ENCODE assay signal across 13 cellular contexts in the genomic region with DNA sequence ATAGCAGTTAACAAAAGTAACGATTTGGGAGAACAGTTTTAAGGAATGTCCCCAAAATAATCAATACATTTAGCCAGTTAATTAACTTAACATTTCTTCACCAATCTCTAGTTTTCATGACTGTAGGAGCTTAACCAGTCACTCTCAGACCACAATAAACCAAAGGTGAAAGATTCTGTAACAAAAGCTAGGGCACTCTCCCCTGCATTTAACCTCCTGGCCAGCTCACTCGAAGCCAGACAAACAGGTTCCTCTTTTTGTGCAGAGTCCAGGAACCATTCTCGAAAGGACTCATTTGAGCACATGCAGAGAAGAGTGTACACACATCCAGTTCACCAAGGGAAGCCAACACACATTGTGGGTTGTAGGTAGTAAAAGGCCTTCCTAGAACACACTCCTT. TPM values are rescaled to one million over a fixed set of nuclear protein-coding genes. Genes with fewer than 3 reads are reported as not detected.
DNase-seq lines count a peak whose midpoint lies in the region; ATAC-seq lines count a peak whose summit lies in the region.
"Had no signal": no experiment of that assay in that cellular context is flagged by ENCODE, and none has a peak within 500 bp of the region (broad histone marks: within the 10 kb centered on the region; RNA-seq: fewer than 3 reads in every experiment).

No MANE protein-coding gene starts in this region.

- H3K4me3 Mint-ChIP-seq in activated naive CD8-positive, alpha-beta T cell treated with anti-CD3 and anti-CD28 coated beads, Interleukin-2, amount 10 ng/mL, durations not matched to agents 7 days and 5 days, result peak overlapping the region; percentile 85

- H3K27me3 ChIP-seq in BLaER1 treated with 17β-estradiol and CSF1 and Interleukin-3, amounts not matched to agents 10 nM and 100 nM, result no peaks in the 10 kb centered on the region
- H3K27me3 ChIP-seq: left lung had no signal

- peak overlapping the region; percentile 23 for H3K27ac Mint-ChIP-seq in activated naive CD8-positive, alpha-beta T cell treated with anti-CD3 and anti-CD28 coated beads, Interleukin-2, amount 10 ng/mL, durations not matched to agents 7 days and 5 days

- no peaks in the 10 kb centered on the region for H3K27me3 Mint-ChIP-seq in activated naive CD8-positive, alpha-beta T cell treated with anti-CD3 and anti-CD28 coated beads, Interleukin-2, amount 10 ng/mL, durations not matched to agents 7 days and 5 days

- peaks cover 64% of the 10 kb centered on the region for H3K4me1 Mint-ChIP-seq in activated naive CD8-positive, alpha-beta T cell treated with anti-CD3 and anti-CD28 coated beads, Interleukin-2, amount 10 ng/mL, durations not matched to agents 7 days and 5 days

- peak; percentile 60 for ATAC-seq in GM18519 (IDR thresholded peaks at IDR 0.05; ENCODE audit: low FRiP score, unreplicated experiment)
- peak; percentile 35 for ATAC-seq in activated naive CD8-positive, alpha-beta T cell treated with anti-CD3 and anti-CD28 coated beads, Interleukin-2, amount 10 ng/mL, durations not matched to agents 7 days and 5 days (ENCODE audit: low read depth)
- ATAC-seq in HG02970 (IDR thresholded peaks at IDR 0.05; ENCODE audit: low FRiP score, unreplicated experiment), result no peak
- no peak for ATAC-seq in GM21515 (IDR thresholded peaks at IDR 0.05; ENCODE audit: unreplicated experiment)
- ATAC-seq: left lung had no signal

- peak overlapping the region; percentile 81 to 97 (median 93) for H3K4me2 ChIP-seq in BLaER1 treated with 17β-estradiol and CSF1 and Interleukin-3, amounts not matched to agents 10 nM and 100 nM

- peaks cover 65% of the 10 kb centered on the region for H3K36me3 Mint-ChIP-seq in activated naive CD8-positive, alpha-beta T cell treated with anti-CD3 and anti-CD28 coated beads, Interleukin-2, amount 10 ng/mL, durations not matched to agents 7 days and 5 days

- H3K9me3 Mint-ChIP-seq in activated naive CD8-positive, alpha-beta T cell treated with anti-CD3 and anti-CD28 coated beads, Interleukin-2, amount 10 ng/mL, durations not matched to agents 7 days and 5 days, result peaks cover 4% of the 10 kb centered on the region

- POLR2A ChIA-PET in activated naive CD8-positive, alpha-beta T cell treated with anti-CD3 and anti-CD28 coated beads, Interleukin-2, amount 10 ng/mL, durations not matched to agents 7 days and 5 days (lab: Charles Lee), result interaction anchor here (1.2 to 1.4 kb wide), 4 partner anchors 10 to 79 kb away, joined by 3 to 5 read pairs (median 4); no protein-coding TSS in a partner anchor

- peaks cover 5 to 97% (median 93%) of the 10 kb centered on the region in 11 experiments; a peak in 20 of 22 replicates for H3K36me3 ChIP-seq in BLaER1 treated with 17β-estradiol and CSF1 and Interleukin-3, amounts not matched to agents 10 nM and 100 nM

- peak; percentile 20 for DNase-seq in NCI-H774 (lab: John Stamatoyannopoulos, UW)
- DNase-seq in activated naive CD8-positive, alpha-beta T cell treated with anti-CD3 and anti-CD28 coated beads, Interleukin-2, amount 10 ng/mL, durations not matched to agents 7 days and 5 days, result no peak
- DNase-seq in C1 segment of cervical spinal cord (lab: John Stamatoyannopoulos, UW), result no peak
- no peak for DNase-seq in glomerular visceral epithelial cell (ENCODE audit: extremely low spot score)
- DNase-seq: COR-L47; left lung; NCI-H2227 treated with DMSO at 0.1 percent for 48 hours; stimulated activated naive CD4-positive, alpha-beta T cell treated with Interleukin-2 at 50 U/mL for 16 hours had no signal

- H3K9me3 ChIP-seq in BLaER1 treated with 17β-estradiol and CSF1 and Interleukin-3, amounts not matched to agents 10 nM and 100 nM (replicated peaks in 1 of 11), result peaks cover 0 to 10% (median 0%) of the 10 kb centered on the region in 11 experiments; a peak in 11 of 22 replicates
- H3K9me3 ChIP-seq: left lung had no signal

- peak overlapping the region in 8 of 11 experiments; percentile 2 to 95 (median 86); a peak in 13 of 22 replicates for H3K9ac ChIP-seq in BLaER1 treated with 17β-estradiol and CSF1 and Interleukin-3, amounts not matched to agents 10 nM and 100 nM

- peak overlapping the region in 9 of 11 experiments; percentile 36 to 98 (median 86); a peak in 17 of 22 replicates for H3K27ac ChIP-seq in BLaER1 treated with 17β-estradiol and CSF1 and Interleukin-3, amounts not matched to agents 10 nM and 100 nM
- H3K27ac ChIP-seq: left lung, SK-N-MC had no signal

- H3K4me3 ChIP-seq in BLaER1 treated with 17β-estradiol and CSF1 and Interleukin-3, amounts not matched to agents 10 nM and 100 nM, result peak overlapping the region in 5 of 10 experiments; percentile 67 to 80 (median 73); a peak in 10 of 20 replicates
- H3K4me3 ChIP-seq: left lung, SK-N-MC had no signal

- peaks cover 44 to 72% (median 60%) of the 10 kb centered on the region in 10 experiments for H3K4me1 ChIP-seq in BLaER1 treated with 17β-estradiol and CSF1 and Interleukin-3, amounts not matched to agents 10 nM and 100 nM

- H4K20me1 ChIP-seq in BLaER1 treated with 17β-estradiol and CSF1 and Interleukin-3, amounts not matched to agents 10 nM and 100 nM, result peaks cover 0 to 17% (median 0%) of the 10 kb centered on the region in 11 experiments; a peak in 7 of 22 replicates

RNA-seq across cellular contexts. Expression of a gene that starts 6.5 kb away (rescaled TPM):
- 100 to 1,000 TPM; 738 to 891 TPM for total RNA-seq in activated naive CD8-positive, alpha-beta T cell treated with anti-CD3 and anti-CD28 coated beads, Interleukin-2, amount 10 ng/mL, durations not matched to agents 7 days and 5 days

Comparison
In these comparisons a context has a peak if more than half of its experiments do, and no peak if none do; other contexts are left out.
1. ATAC-seq: peak in GM18519 (single experiment) and activated naive CD8-positive, alpha-beta T cell treated with anti-CD3 and anti-CD28 coated beads, Interleukin-2, amount 10 ng/mL, durations not matched to agents 7 days and 5 days (single experiment); none in HG02970 (single experiment) and GM21515 (single experiment).